ENCODE assay signal across 11 cellular contexts in the genomic region with DNA sequence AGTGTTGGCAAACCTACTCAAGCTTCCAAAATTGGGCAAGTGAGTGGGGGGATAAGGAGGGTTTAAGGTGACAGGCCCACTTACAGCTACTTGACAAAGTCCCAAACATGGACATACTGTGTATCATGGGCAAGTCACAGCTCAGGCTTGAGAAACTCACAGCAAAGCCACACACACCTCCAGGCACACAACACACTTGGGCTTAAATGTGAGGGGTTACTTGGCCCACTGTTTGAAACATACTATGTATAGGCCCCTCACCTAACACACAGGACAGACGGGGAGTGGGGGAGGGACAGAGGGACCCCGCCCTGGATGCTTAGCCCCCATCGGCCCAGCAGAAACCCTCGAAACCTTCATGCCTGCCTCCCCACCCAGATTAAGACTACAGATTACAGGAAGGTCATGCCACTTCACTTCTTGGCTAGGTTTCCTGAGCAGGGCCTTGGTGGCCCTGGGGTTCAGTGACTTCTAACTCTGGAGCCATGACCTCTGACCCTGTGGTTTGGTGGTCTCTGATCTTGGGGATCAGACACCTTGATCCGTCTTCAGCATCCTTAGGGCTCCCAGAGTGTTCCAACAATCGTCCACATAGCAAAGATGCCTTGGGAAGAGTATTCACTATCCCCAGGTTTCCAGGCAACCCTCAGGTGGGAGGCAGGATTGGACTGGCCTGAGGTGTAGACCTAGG. TPM values are rescaled to one million over a fixed set of nuclear protein-coding genes. Genes with fewer than 3 reads are reported as not detected.
DNase-seq lines count a peak whose midpoint lies in the region; TF ChIP-seq lines count a peak whose summit lies in the region.
"Had no signal": no experiment of that assay in that cellular context is flagged by ENCODE, and none has a peak within 500 bp of the region (broad histone marks: within the 10 kb centered on the region; RNA-seq: fewer than 3 reads in every experiment).

No MANE protein-coding gene starts in this region.

- H3K4me3 Mint-ChIP-seq in Caco-2 (ENCODE audit: unreplicated experiment) (no peak overlapping the region), brain (peak overlapping the region; percentile 11 to 85 (median 35)), neural progenitor cell (peak overlapping the region; percentile 21)

- intact Hi-C loops in Caco-2 (cut with micrococcal nuclease; ENCODE audit: unreplicated experiment) = loop anchor here (2.0 to 5.0 kb wide), 2 partner anchors 15 to 165 kb away; partner anchors contain the start of gene DLX4

- no peaks in the 10 kb centered on the region for H3K27me3 ChIP-seq in Caco-2 (replicated peaks; ENCODE audit: control insufficient read depth, insufficient read depth, low read length)
- H3K27me3 ChIP-seq in neural progenitor cell = no peaks in the 10 kb centered on the region
- no peaks in the 10 kb centered on the region for H3K27me3 ChIP-seq in GM23248 (replicated peaks; ENCODE audit: insufficient read depth)

- H3K4me2 ChIP-seq in neural progenitor cell (no peak overlapping the region), GM23248 (ENCODE audit: unreplicated experiment) (no peak overlapping the region)

- H3F3A ChIP-seq in neural progenitor cell (ENCODE audit: low read depth) = peaks cover 28% of the 10 kb centered on the region
- peaks cover 33% of the 10 kb centered on the region; the same call in 1 of the 2 replicates for H3F3A ChIP-seq in GM23248 (ENCODE audit: insufficient read depth)

- no peak overlapping the region for H2AFZ ChIP-seq in neural progenitor cell (replicated peaks)
- no peak overlapping the region for H2AFZ ChIP-seq in GM23248

- H3K27me3 Mint-ChIP-seq in Caco-2 (ENCODE audit: insufficient read depth, unreplicated experiment) = no peaks in the 10 kb centered on the region
- peaks cover 4% of the 10 kb centered on the region for H3K27me3 Mint-ChIP-seq in brain
- peaks cover 10% of the 10 kb centered on the region for H3K27me3 Mint-ChIP-seq in neural progenitor cell (ENCODE audit: insufficient read depth, low read depth)

- H3K36me3 Mint-ChIP-seq in Caco-2 (ENCODE audit: insufficient read depth, unreplicated experiment) (peaks cover 46% of the 10 kb centered on the region), brain (peaks cover 13% of the 10 kb centered on the region), neural progenitor cell (peaks cover 11% of the 10 kb centered on the region)

- TF ChIP-seq CTCF in Caco-2 (IDR thresholded peaks at IDR 0.05; ENCODE audit: insufficient read depth in 1 of 2, low read depth in 1 of 2, low read length in 1 of 2, severe bottlenecking in 1 of 2, unreplicated experiment in 1 of 2) = no peak
- no peak for TF ChIP-seq CTCF in HEK293 (tag by site-specific recombination; IDR thresholded peaks at IDR 0.05)
- no peak for TF ChIP-seq CTCF in brain (conservative IDR thresholded peaks at IDR 0.05)
- TF ChIP-seq CTCF in neural progenitor cell (IDR thresholded peaks at IDR 0.05) = no peak

- H3K9me3 ChIP-seq in Caco-2 (no peaks in the 10 kb centered on the region), HEK293 (ENCODE audit: control insufficient read depth, insufficient read depth, low read depth, low read length) (no peaks in the 10 kb centered on the region), neural progenitor cell (ENCODE audit: low read depth) (no peaks in the 10 kb centered on the region), GM23248 (ENCODE audit: low read depth) (no peaks in the 10 kb centered on the region)
- H3K9me3 ChIP-seq: breast epithelium had no signal

- BruUV-seq in Caco-2 (replicated peaks; lab: Mats Ljungman, UMichigan) = no TSS peak

- H3K27ac ChIP-seq in HEK293 (ENCODE audit: extremely low read depth, low read depth, low read length) = no peak overlapping the region
- no peak overlapping the region for H3K27ac ChIP-seq in neural progenitor cell
- H3K27ac ChIP-seq in GM23248 = no peak overlapping the region
- H3K27ac ChIP-seq: breast epithelium, VCaP had no signal

- H3K9me2 ChIP-seq in GM23248 (ENCODE audit: insufficient read depth) = no peaks in the 10 kb centered on the region

- H3K27ac Mint-ChIP-seq in Caco-2 (ENCODE audit: unreplicated experiment) = peak overlapping the region; percentile 29
- peak overlapping the region in 4 of 5 experiments; percentile 81 to 98 (median 96) for H3K27ac Mint-ChIP-seq in brain
- H3K27ac Mint-ChIP-seq in neural progenitor cell = no peak overlapping the region

- POLR2A ChIA-PET in Caco-2 (lab: Charles Lee) (interaction anchor here (0.5 to 0.6 kb wide), 2 partner anchors 20 to 95 kb away, joined by 3 read pairs; no protein-coding TSS in a partner anchor), HEK293 (lab: Yijun Ruan, JAX) (interaction anchor here (0.7 to 1.5 kb wide), 4 partner anchors 9 to 76 kb away, joined by 3 to 9 read pairs (median 4); partner anchors contain the start of gene ITGA3)

- no peaks in the 10 kb centered on the region for H3K9me3 Mint-ChIP-seq in Caco-2 (ENCODE audit: unreplicated experiment)
- no peaks in the 10 kb centered on the region for H3K9me3 Mint-ChIP-seq in brain
- H3K9me3 Mint-ChIP-seq in neural progenitor cell = no peaks in the 10 kb centered on the region

- H3K4me1 Mint-ChIP-seq in Caco-2 (ENCODE audit: low read depth, unreplicated experiment) (peaks cover 32% of the 10 kb centered on the region), brain (peaks cover 51% of the 10 kb centered on the region), neural progenitor cell (peaks cover 33% of the 10 kb centered on the region)

- no peak for DNase-seq in Caco-2
- DNase-seq in neural progenitor cell (ENCODE audit: low spot score) = no peak
- no peak for DNase-seq in stimulated activated CD4-positive, alpha-beta T cell treated with anti-CD3 and anti-CD28 coated beads, Interleukin-4, amount 100 ng/mL, for 4 hours
- DNase-seq in middle frontal gyrus (ENCODE audit: extremely low spot score, low spot score) = no peak
- DNase-seq in GM23248 = no peak
- DNase-seq: NCI-H146, NCI-H526 treated with DMSO at 0.1 percent for 48 hours had no signal

- H3K79me2 ChIP-seq in neural progenitor cell (ENCODE audit: low read depth) (peaks cover 12% of the 10 kb centered on the region), GM23248 (ENCODE audit: insufficient read depth) (no peaks in the 10 kb centered on the region)

- in situ Hi-C loops in GM23248 (cut with MboI) = no loop called here

- WGBS in GM23248 (ENCODE audit: low coverage in 1 of 2, low lambda C conversion rate in 2 of 2, missing lambda C conversion rate in 2 of 2), 2 experiments = 82 to 88% methylated on average over 6 of the region's 6 CpGs

- CTCF ChIA-PET in Caco-2 (lab: Charles Lee) (interaction anchor here (1.0 to 1.8 kb wide), 5 partner anchors 11 to 38 kb away, joined by 3 to 6 read pairs (median 4); no protein-coding TSS in a partner anchor), HEK293 (lab: Yijun Ruan, JAX) (interaction anchor here (1.0 to 3.1 kb wide), 7 partner anchors 9 to 64 kb away, joined by 3 to 15 read pairs (median 4); partner anchors contain the start of gene PDK2)

- H3K36me3 ChIP-seq in Caco-2 (ENCODE audit: control insufficient read depth, insufficient read depth, low read length) (peaks cover 2% of the 10 kb centered on the region; the same call in 1 of the 2 replicates), HEK293 (ENCODE audit: control insufficient read depth in 2 of 2, insufficient read depth in 1 of 2, low read length in 2 of 2) (peaks cover 4 to 41% of the 10 kb centered on the region in 2 experiments; a peak in 2 of 3 replicates), neural progenitor cell (no peaks in the 10 kb centered on the region), GM23248 (ENCODE audit: low read depth) (no peaks in the 10 kb centered on the region)
- H3K36me3 ChIP-seq: breast epithelium had no signal

- H4K20me1 ChIP-seq in neural progenitor cell (ENCODE audit: low read depth) (peaks cover 3% of the 10 kb centered on the region), GM23248 (ENCODE audit: insufficient read depth) (no peaks in the 10 kb centered on the region)

- H3K4me1 ChIP-seq in Caco-2 (peaks cover 27% of the 10 kb centered on the region), HEK293 (ENCODE audit: control insufficient read depth, insufficient read depth, low read length) (no peaks in the 10 kb centered on the region), neural progenitor cell (peaks cover 19% of the 10 kb centered on the region), GM23248 (ENCODE audit: insufficient read depth) (peaks cover 22% of the 10 kb centered on the region)

- H3K9ac ChIP-seq in neural progenitor cell (no peak overlapping the region), GM23248 (no peak overlapping the region)

- H3K4me3 ChIP-seq in Caco-2 (ENCODE audit: low read depth, low read length) = no peak overlapping the region
- H3K4me3 ChIP-seq in HEK293 (ENCODE audit: low read depth, low read length) = no peak overlapping the region
- H3K4me3 ChIP-seq in neural progenitor cell = no peak overlapping the region
- H3K4me3 ChIP-seq in GM23248 = no peak overlapping the region
- H3K4me3 ChIP-seq: breast epithelium had no signal

RNA-seq across cellular contexts. Expression of gene SAMD14, which starts 2.3 kb away (rescaled TPM):
- total RNA-seq in Caco-2 (2022) (2.2 and 3.4 TPM in 2 replicates), neural progenitor cell (ENCODE audit: low replicate concordance) (8.7 and 27.9 TPM in 2 replicates)
- polyA plus RNA-seq in brain (ENCODE audit: insufficient read depth, low read depth, low replicate concordance) (24.4 TPM), GM23248 (2016; fragmentation: Nextera tagmentation; extraction: Ambion mirVana) (1.3 TPM in 2 replicates)
- 3.0 and 4.4 TPM in 2 replicates for total RNA-seq in GM23248 (2014; rRNA removed; shearing (Covaris generic))

RNA-seq across cellular contexts. Expression of gene PPP1R9B, which starts 18.2 kb away (rescaled TPM):
- 74.8 and 76.2 TPM in 2 replicates for total RNA-seq in Caco-2 (2022)
- 53.1 TPM for polyA plus RNA-seq in brain (ENCODE audit: insufficient read depth, low read depth, low replicate concordance)
- total RNA-seq in neural progenitor cell (ENCODE audit: low replicate concordance) = 12.0 and 31.4 TPM in 2 replicates
- total RNA-seq in GM23248 (2014; rRNA removed; shearing (Covaris generic)) = 62.0 and 69.4 TPM in 2 replicates
- 2.3 and 3.2 TPM in 2 replicates for polyA plus RNA-seq in GM23248 (2016; fragmentation: Nextera tagmentation; extraction: Ambion mirVana)

RNA-seq across cellular contexts. Expression of gene SGCA, which starts 33.6 kb away (rescaled TPM):
- total RNA-seq in Caco-2 (2022) = not detected in 2 replicates
- polyA plus RNA-seq in brain (ENCODE audit: insufficient read depth, low read depth, low replicate concordance) = 1.6 TPM
- 1.5 TPM in 1 of 2 replicates, not detected in the other for total RNA-seq in neural progenitor cell (ENCODE audit: low replicate concordance)
- total RNA-seq in GM23248 (2014; rRNA removed; shearing (Covaris generic)) = 1.6 TPM in 1 of 2 replicates, not detected in the other
- 1.4 and 1.8 TPM in 2 replicates for polyA plus RNA-seq in GM23248 (2016; fragmentation: Nextera tagmentation; extraction: Ambion mirVana)

RNA-seq across cellular contexts. Expression of gene PDK2, which starts 37.1 kb away (rescaled TPM):
- total RNA-seq in Caco-2 (2022) (10.5 and 15.2 TPM in 2 replicates), neural progenitor cell (ENCODE audit: low replicate concordance) (12.6 and 17.3 TPM in 2 replicates)
- polyA plus RNA-seq in brain (ENCODE audit: insufficient read depth, low read depth, low replicate concordance) (80.8 TPM), GM23248 (2016; fragmentation: Nextera tagmentation; extraction: Ambion mirVana) (48.1 and 56.0 TPM in 2 replicates)
- 25.9 and 30.2 TPM in 2 replicates for total RNA-seq in GM23248 (2014; rRNA removed; shearing (Covaris generic))
